ENCODE assay signal across 31 cellular contexts in genomic region chr17:70423562-70423961, GRCh38.
"Had no signal": no experiment of that assay in that cellular context is flagged by ENCODE, and none has a peak within 500 bp of the region (broad histone marks: within the 10 kb centered on the region; RNA-seq: fewer than 3 reads in every experiment).

No MANE protein-coding gene starts in this region.

- DNase-seq: activated B cell treated with CpG ODN at 0.5 μM for 24 hours; activated CD4-positive, alpha-beta memory T cell treated with anti-CD3 and anti-CD28 coated beads for 36 hours; activated CD4-positive, alpha-beta T cell treated with anti-CD3 and anti-CD28 coated beads for 4 hours; activated CD4-positive, alpha-beta T cell treated with anti-CD3 and anti-CD28 coated beads, Interleukin-2, amount 50 U/mL, for 1 hour; activated CD4-positive, CD25-positive, alpha-beta regulatory T cell treated with anti-CD3 and anti-CD28 coated beads, Interleukin-2, amount 50 U/mL, for 72 hours; activated CD8-positive, alpha-beta memory T cell treated with anti-CD3 and anti-CD28 coated beads for 24 hours; activated CD8-positive, alpha-beta memory T cell treated with anti-CD3 and anti-CD28 coated beads, Interleukin-2, amount 10 ng/mL, durations not matched to agents 7 days and 5 days; activated CD8-positive, alpha-beta memory T cell treated with anti-CD3 and anti-CD28 coated beads, Interleukin-2, amount 50 U/mL, for 48 hours; activated effector memory CD4-positive, alpha-beta T cell treated with Interleukin-2 at 50 U/mL for 16 hours; activated naive CD4-positive, alpha-beta T cell treated with anti-CD3 and anti-CD28 coated beads, Interleukin-2, amount 50 U/mL, for 16 hours; activated naive CD8-positive, alpha-beta T cell treated with anti-CD3 and anti-CD28 coated beads for 36 hours; activated T-cell treated with anti-CD3 and anti-CD28 coated beads, Interleukin-2, amount 50 U/mL, for 48 hours; amniotic stem cell; aorta; brain microvascular endothelial cell; central memory CD4-positive, alpha-beta T cell; NCI-H1092; NCI-H1436 treated with DMSO at 0.1 percent for 48 hours; NCI-H1694 treated with DMSO at 0.1 percent for 48 hours; NCI-H2029; NCI-H510A; NCI-H526; NCI-H748 treated with DMSO at 0.1 percent for 48 hours; NK-92 treated with Interleukin-12 subunit alpha and Interleukin-12 subunit beta, amount 100 ng/mL, for 24 hours; PC-9; SIG-M5; T1000 had no signal

- H2AFZ ChIP-seq: PC-9 had no signal

- H3K9me3 Mint-ChIP-seq: activated B cell treated with CpG ODN at 0.5 μM for 24 hours; activated CD4-positive, alpha-beta memory T cell treated with anti-CD3 and anti-CD28 coated beads for 36 hours; activated naive CD8-positive, alpha-beta T cell treated with anti-CD3 and anti-CD28 coated beads for 36 hours had no signal

- H3K36me3 Mint-ChIP-seq: activated CD4-positive, alpha-beta memory T cell treated with anti-CD3 and anti-CD28 coated beads for 36 hours; activated CD8-positive, alpha-beta memory T cell treated with anti-CD3 and anti-CD28 coated beads, Interleukin-2, amount 10 ng/mL, durations not matched to agents 7 days and 5 days; activated naive CD8-positive, alpha-beta T cell treated with anti-CD3 and anti-CD28 coated beads for 36 hours had no signal

- H3K27me3 ChIP-seq: brain microvascular endothelial cell had no signal

- H3K4me3 Mint-ChIP-seq: activated B cell treated with CpG ODN at 0.5 μM for 24 hours; activated CD4-positive, alpha-beta memory T cell treated with anti-CD3 and anti-CD28 coated beads for 36 hours; activated CD8-positive, alpha-beta memory T cell treated with anti-CD3 and anti-CD28 coated beads, Interleukin-2, amount 10 ng/mL, durations not matched to agents 7 days and 5 days; activated naive CD8-positive, alpha-beta T cell treated with anti-CD3 and anti-CD28 coated beads for 36 hours had no signal

- H3K36me3 ChIP-seq: brain microvascular endothelial cell had no signal

- H3K4me2 ChIP-seq: PC-9 had no signal

- H3K27me3 Mint-ChIP-seq: activated B cell treated with CpG ODN at 0.5 μM for 24 hours; activated CD4-positive, alpha-beta memory T cell treated with anti-CD3 and anti-CD28 coated beads for 36 hours; activated CD8-positive, alpha-beta memory T cell treated with anti-CD3 and anti-CD28 coated beads, Interleukin-2, amount 10 ng/mL, durations not matched to agents 7 days and 5 days had no signal

- H3K4me1 Mint-ChIP-seq: activated B cell treated with CpG ODN at 0.5 μM for 24 hours; activated CD8-positive, alpha-beta memory T cell treated with anti-CD3 and anti-CD28 coated beads, Interleukin-2, amount 10 ng/mL, durations not matched to agents 7 days and 5 days; activated naive CD8-positive, alpha-beta T cell treated with anti-CD3 and anti-CD28 coated beads for 36 hours had no signal

- ATAC-seq: activated CD8-positive, alpha-beta memory T cell treated with anti-CD3 and anti-CD28 coated beads, Interleukin-2, amount 10 ng/mL, durations not matched to agents 7 days and 5 days; K562; Right ventricle myocardium inferior had no signal

- H3K4me3 ChIP-seq: K562, PC-9 had no signal

- H3K27ac ChIP-seq: brain microvascular endothelial cell, PC-9, RWPE1, VCaP had no signal

- H3K27ac Mint-ChIP-seq: activated B cell treated with CpG ODN at 0.5 μM for 24 hours; activated CD4-positive, alpha-beta memory T cell treated with anti-CD3 and anti-CD28 coated beads for 36 hours; activated CD8-positive, alpha-beta memory T cell treated with anti-CD3 and anti-CD28 coated beads, Interleukin-2, amount 10 ng/mL, durations not matched to agents 7 days and 5 days; activated naive CD8-positive, alpha-beta T cell treated with anti-CD3 and anti-CD28 coated beads for 36 hours had no signal
